33 cellular contexts compared by ENCODE assay signal in genomic region chr2:189524746-189525145, GRCh38.
"Had no signal": no experiment of that assay in that cellular context is flagged by ENCODE, and none has a peak within 500 bp of the region (broad histone marks: within the 10 kb centered on the region; RNA-seq: fewer than 3 reads in every experiment).

No MANE protein-coding gene starts in this region.

- H3K4me3 ChIP-seq: esophagus muscularis mucosa had no signal

- ATAC-seq: activated CD4-positive, CD25-positive, alpha-beta regulatory T cell treated with anti-CD3 and anti-CD28 coated beads, Interleukin-2, amount 50 U/mL, for 24 hours; activated CD8-positive, alpha-beta T cell treated with anti-CD3 and anti-CD28 coated beads for 36 hours; effector memory CD8-positive, alpha-beta T cell; T-helper 17 cell had no signal

- H3K4me3 Mint-ChIP-seq: activated B cell treated with CpG ODN at 0.5 μM for 24 hours; activated CD8-positive, alpha-beta T cell treated with anti-CD3 and anti-CD28 coated beads for 36 hours; activated naive CD8-positive, alpha-beta T cell; activated T-helper 1 cell treated with anti-CD3 and anti-CD28 coated beads, Interleukin-12 subunit alpha, Interleukin-12 subunit beta, Interleukin-2, Interleukin-4 antibody, amounts not matched to agents 30 ng/mL and 10 ng/mL and 1 ng/mL, durations not matched to agents 14 hours and 24 hours and 36 hours; central memory CD8-positive, alpha-beta T cell; effector memory CD8-positive, alpha-beta T cell; T-helper 17 cell; T-helper 2 cell treated with Interferon-gamma antibody and Interleukin-4, amounts not matched to agents 5 μg/mL and 100 μg/mL, for 36 hours had no signal

- H3K9me3 ChIP-seq: esophagus muscularis mucosa had no signal

- H3K27me3 Mint-ChIP-seq: activated CD8-positive, alpha-beta T cell treated with anti-CD3 and anti-CD28 coated beads for 36 hours; activated naive CD8-positive, alpha-beta T cell; T-helper 17 cell had no signal

- H3K27ac ChIP-seq: brain microvascular endothelial cell, esophagus muscularis mucosa, WERI-Rb-1 had no signal

- H3K9me3 Mint-ChIP-seq: activated B cell treated with CpG ODN at 0.5 μM for 24 hours; activated CD8-positive, alpha-beta T cell treated with anti-CD3 and anti-CD28 coated beads for 36 hours; activated T-helper 1 cell treated with anti-CD3 and anti-CD28 coated beads, Interleukin-12 subunit alpha, Interleukin-12 subunit beta, Interleukin-2, Interleukin-4 antibody, amounts not matched to agents 30 ng/mL and 10 ng/mL and 1 ng/mL, durations not matched to agents 14 hours and 24 hours and 36 hours; central memory CD8-positive, alpha-beta T cell; effector memory CD8-positive, alpha-beta T cell; T-helper 2 cell treated with Interferon-gamma antibody and Interleukin-4, amounts not matched to agents 5 μg/mL and 100 μg/mL, for 36 hours had no signal

- FAIRE-seq: astrocyte, bronchial epithelial cell had no signal

- H3K27ac Mint-ChIP-seq: activated B cell treated with CpG ODN at 0.5 μM for 24 hours; activated CD8-positive, alpha-beta T cell treated with anti-CD3 and anti-CD28 coated beads for 36 hours; activated naive CD8-positive, alpha-beta T cell; activated T-helper 1 cell treated with anti-CD3 and anti-CD28 coated beads, Interleukin-12 subunit alpha, Interleukin-12 subunit beta, Interleukin-2, Interleukin-4 antibody, amounts not matched to agents 30 ng/mL and 10 ng/mL and 1 ng/mL, durations not matched to agents 14 hours and 24 hours and 36 hours; effector memory CD8-positive, alpha-beta T cell; T-helper 17 cell; T-helper 2 cell treated with Interferon-gamma antibody and Interleukin-4, amounts not matched to agents 5 μg/mL and 100 μg/mL, for 36 hours had no signal

- H3K4me1 Mint-ChIP-seq: activated B cell treated with CpG ODN at 0.5 μM for 24 hours; central memory CD8-positive, alpha-beta T cell; T-helper 17 cell had no signal

- DNase-seq: activated B cell treated with CpG ODN at 0.5 μM for 24 hours; activated CD4-positive, alpha-beta T cell treated with anti-CD3 and anti-CD28 coated beads for 48 hours; activated CD4-positive, alpha-beta T cell treated with anti-CD3 and anti-CD28 coated beads, Interleukin-2, amount 50 U/mL, for 1 hour; activated CD4-positive, alpha-beta T cell treated with anti-CD3 and anti-CD28 coated beads, Interleukin-2, amount 50 U/mL, for 48 hours; activated CD8-positive, alpha-beta memory T cell treated with anti-CD3 and anti-CD28 coated beads for 24 hours; activated CD8-positive, alpha-beta T cell treated with anti-CD3 and anti-CD28 coated beads for 36 hours; activated gamma-delta T cell; activated naive CD4-positive, alpha-beta T cell; activated naive CD4-positive, alpha-beta T cell treated with anti-CD3 and anti-CD28 coated beads, Interleukin-2, amount 50 U/mL, for 16 hours; activated T-cell treated with anti-CD3 and anti-CD28 coated beads, Interleukin-2, amount 50 U/mL, for 1 hour; activated T-cell treated with anti-CD3 and anti-CD28 coated beads, Interleukin-2, amount 50 U/mL, for 48 hours; amniotic stem cell; anterior cingulate cortex; brain microvascular endothelial cell; cortex of kidney; dermis blood vessel endothelial cell; effector CD4-positive, alpha-beta T cell; effector memory CD8-positive, alpha-beta T cell; erythroblast; foreskin melanocyte; glutamatergic neuron; T-helper 1 cell; T-helper 17 cell; T1000; WERI-Rb-1 had no signal

- H3K36me3 Mint-ChIP-seq: activated naive CD8-positive, alpha-beta T cell had no signal

- H3K27me3 ChIP-seq: brain microvascular endothelial cell, esophagus muscularis mucosa had no signal

- H3K36me3 ChIP-seq: brain microvascular endothelial cell, esophagus muscularis mucosa, WERI-Rb-1 had no signal
